Comparison of ENCODE assay signal across 8 cellular contexts in the genomic region with DNA sequence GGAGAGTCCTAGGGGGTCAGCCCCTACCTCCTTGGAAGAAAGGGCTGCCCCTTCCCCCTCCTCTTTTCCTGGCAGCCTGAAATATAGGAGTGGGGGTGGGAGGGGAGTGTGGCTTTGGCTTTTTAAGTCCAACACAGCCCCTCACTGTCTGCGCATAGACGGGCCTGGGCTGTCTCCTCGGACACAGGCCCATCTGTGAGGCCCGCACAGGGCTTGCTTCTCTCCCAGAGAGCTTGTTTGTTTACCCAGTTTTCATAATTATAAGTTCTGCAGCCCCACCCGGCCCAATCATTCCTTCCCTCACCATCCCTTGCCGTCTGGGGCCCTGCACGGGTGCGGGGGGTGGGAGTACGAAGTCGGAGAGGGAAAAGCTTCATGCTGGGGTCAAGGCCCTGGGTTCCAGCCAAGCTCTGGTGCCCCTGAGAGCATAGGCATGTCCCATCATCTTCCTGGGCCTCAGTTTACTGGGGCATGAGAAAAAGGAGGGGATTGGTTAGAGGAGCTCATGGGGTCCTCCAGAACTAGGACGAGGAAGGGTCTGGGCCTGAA. TPM values are rescaled to one million over a fixed set of nuclear protein-coding genes. Genes with fewer than 3 reads are reported as not detected.
DNase-seq lines count a peak whose midpoint lies in the region; TF ChIP-seq lines count a peak whose summit lies in the region.

No MANE protein-coding gene starts in this region.

- H3K27ac ChIP-seq in OCI-LY7 (ENCODE audit: low read depth, low read length, poor library complexity, severe bottlenecking): no peak overlapping the region
- peak overlapping the region; percentile 65 for H3K27ac ChIP-seq in ectodermal cell (ENCODE audit: insufficient read depth, low read depth, low read length, poor library complexity, severe bottlenecking)
- peak overlapping the region; percentile 47 to 81 for H3K27ac ChIP-seq in ovary

- H3K4me2 ChIP-seq in OCI-LY7 (ENCODE audit: low read length): no peak overlapping the region

- H3K4me3 ChIP-seq in BJ (ENCODE audit: low read depth, low read length) (peak overlapping the region; percentile 6; the same call in 1 of the 2 replicates), OCI-LY7 (ENCODE audit: low read depth, low read length, poor library complexity, severe bottlenecking) (no peak overlapping the region), ectodermal cell (ENCODE audit: insufficient read depth, low read depth, low read length) (no peak overlapping the region), ovary (no peak overlapping the region)

- intact Hi-C loops in OCI-LY7 (cut with micrococcal nuclease; ENCODE audit: unreplicated experiment): no loop called here
- intact Hi-C loops in ovary (cut with DNase I): no loop called here

- TF ChIP-seq CTCF in BJ (IDR thresholded peaks at IDR 0.05; ENCODE audit: insufficient read depth, low read depth, low read length): no peak
- TF ChIP-seq CTCF in OCI-LY7 (conservative IDR thresholded peaks at IDR 0.05; ENCODE audit: low read length): no peak
- TF ChIP-seq CTCF in ovary (IDR thresholded peaks at IDR 0.05): no peak

- CTCF ChIA-PET in BJ (lab: Yijun Ruan, JAX): interaction anchor here (1.2 to 5.0 kb wide), 5 partner anchors 16 to 177 kb away, joined by 4 to 21 read pairs (median 7); partner anchors contain the start of gene TOR2A
- CTCF ChIA-PET in OCI-LY7 (lab: Charles Lee; ENCODE audit: unreplicated experiment): no interaction called here

- H3K9me3 ChIP-seq in OCI-LY7 (ENCODE audit: low read length): no peaks in the 10 kb centered on the region
- H3K9me3 ChIP-seq in ectodermal cell (ENCODE audit: control insufficient read depth, low read length): no peaks in the 10 kb centered on the region
- H3K9me3 ChIP-seq in ovary: no peaks in the 10 kb centered on the region

- no peaks in the 10 kb centered on the region for H3K27me3 ChIP-seq in BJ (ENCODE audit: control insufficient read depth, insufficient read depth, low read length)
- no peaks in the 10 kb centered on the region for H3K27me3 ChIP-seq in ectodermal cell (ENCODE audit: control insufficient read depth, insufficient read depth, low read length, poor library complexity, severe bottlenecking)
- no peaks in the 10 kb centered on the region for H3K27me3 ChIP-seq in ovary

- POLR2A ChIA-PET in BJ (lab: Charles Lee) (interaction anchor here (0.7 to 1.0 kb wide), 3 partner anchors 9 to 21 kb away, joined by 3 to 11 read pairs (median 6); no protein-coding TSS in a partner anchor), OCI-LY7 (lab: Charles Lee) (interaction anchor here (0.7 to 1.2 kb wide), 3 partner anchors 12 to 647 kb away, joined by 3 to 4 read pairs (median 4); no protein-coding TSS in a partner anchor)

- no peaks in the 10 kb centered on the region for H3K9me2 ChIP-seq in OCI-LY7 (ENCODE audit: insufficient read depth, low read length)

- H2AFZ ChIP-seq in OCI-LY7 (ENCODE audit: low read length): peak overlapping the region; percentile 20; the same call in 1 of the 2 replicates

- WGBS in ectodermal cell, 2 experiments: 83 to 85% methylated on average over 11 of the region's 11 CpGs
- 16 to 30% (median 23%) methylated on average over 11 of the region's 11 CpGs for WGBS in ovary, 3 donors

- no TSS peak for BruUV-seq in OCI-LY7 (replicated peaks; lab: Mats Ljungman, UMichigan)

- DNase-seq in BJ (ENCODE audit: low read depth) (no peak), OCI-LY7 (ENCODE audit: low spot score) (no peak), ovary (peak in 1 of 5 donors; percentile 63), nucleus accumbens (lab: John Stamatoyannopoulos, UW) (no peak), H4 (ENCODE audit: low spot score) (no peak), iPS-NIHi7 (ENCODE audit: extremely low spot score) (no peak), NCI-H2196 (lab: John Stamatoyannopoulos, UW; ENCODE audit: unreplicated experiment) (no peak)

- H3K36me3 ChIP-seq in BJ (ENCODE audit: control insufficient read depth, insufficient read depth, low read length) (peaks cover 33% of the 10 kb centered on the region), OCI-LY7 (ENCODE audit: insufficient read depth, low read length) (no peaks in the 10 kb centered on the region), ectodermal cell (ENCODE audit: control insufficient read depth, insufficient read depth, low read length) (no peaks in the 10 kb centered on the region), ovary (no peaks in the 10 kb centered on the region)

- H3K79me2 ChIP-seq in OCI-LY7 (ENCODE audit: insufficient read depth, low read depth, low read length): no peaks in the 10 kb centered on the region

- H4K20me1 ChIP-seq in OCI-LY7 (ENCODE audit: insufficient read depth, low read length): no peaks in the 10 kb centered on the region

- TF ChIP-seq EP300 in ovary (IDR thresholded peaks at IDR 0.05): no peak

- H3K4me1 ChIP-seq in OCI-LY7 (ENCODE audit: insufficient read depth, low read length, poor library complexity, severe bottlenecking) (peaks cover 20% of the 10 kb centered on the region), ectodermal cell (ENCODE audit: control insufficient read depth, insufficient read depth, low read length) (peaks cover 33% of the 10 kb centered on the region), ovary (ENCODE audit: insufficient read depth) (peaks cover 47% of the 10 kb centered on the region)

- no peak for TF ChIP-seq POLR2A in ovary (IDR thresholded peaks at IDR 0.05)

RNA-seq across cellular contexts. Expression of gene STXBP1, which starts 54.0 kb away (rescaled TPM):
- polyA plus RNA-seq in BJ (2011; rRNA removed) (16.2 and 18.1 TPM in 2 replicates), ovary (10 to 100 TPM; 18.8 to 84.2 TPM)
- 20.0 and 20.8 TPM in 2 replicates for polyA minus RNA-seq in BJ (2011; rRNA and poly(A)+ RNA removed)
- total RNA-seq in OCI-LY7 (2014; rRNA removed; shearing (Covaris generic)): 3.7 and 4.1 TPM in 2 replicates
- total RNA-seq in OCI-LY7 (2022) (20.4 and 22.1 TPM in 2 replicates), ovary (100 to 1,000 TPM in 1 of 7 donors, 10 to 100 TPM in 6; 46.8 to 102 (median 75.7) TPM)
- 27.4 TPM for polyA plus RNA-seq in ectodermal cell (2013, experiment 1 of 4)
- polyA plus RNA-seq in ectodermal cell (2013, experiment 2 of 4): 19.4 TPM
- 19.2 TPM for polyA plus RNA-seq in ectodermal cell (2013, experiment 3 of 4)
- polyA plus RNA-seq in ectodermal cell (2013, experiment 4 of 4): 20.4 TPM
- 7.2 and 18.8 TPM in 2 replicates for total RNA-seq in H4 (2014; rRNA removed; shearing (Covaris generic))
